ENCODE assay signal across 17 cellular contexts in genomic region chr3:65945953-65946352, GRCh38.
DNase-seq lines count a peak whose midpoint lies in the region; ATAC-seq and TF ChIP-seq lines count a peak whose summit lies in the region.
"Had no signal": no experiment of that assay in that cellular context is flagged by ENCODE, and none has a peak within 500 bp of the region (broad histone marks: within the 10 kb centered on the region; RNA-seq: fewer than 3 reads in every experiment).

No MANE protein-coding gene starts in this region.

- no peak for TF ChIP-seq CTCF in HFFc6 (IDR thresholded peaks at IDR 0.05)
- TF ChIP-seq CTCF in body of pancreas (IDR thresholded peaks at IDR 0.05), result no peak
- TF ChIP-seq CTCF in thoracic aorta (IDR thresholded peaks at IDR 0.05), result no peak

- H2BK15ac ChIP-seq in mesendoderm (replicated peaks; ENCODE audit: low read depth), result no peak overlapping the region

- no peak overlapping the region for H2BK120ac ChIP-seq in mesendoderm (ENCODE audit: low read depth, low read length)

- H3K4me2 ChIP-seq in mesendoderm (ENCODE audit: low read length), result no peak overlapping the region

- no peaks in the 10 kb centered on the region for H3K9me3 Mint-ChIP-seq in HFFc6
- H3K9me3 Mint-ChIP-seq: H9 had no signal

- no peak overlapping the region for H3K9ac ChIP-seq in mesendoderm (ENCODE audit: low read length)

- no peak overlapping the region for H3K23ac ChIP-seq in mesendoderm (ENCODE audit: low read length)

- ATAC-seq in body of pancreas, result peak; percentile 8
- no peak for ATAC-seq in thoracic aorta (ENCODE audit: insufficient number of reproducible peaks, low FRiP score, low read depth)
- ATAC-seq: activated CD8-positive, alpha-beta T cell treated with anti-CD3 and anti-CD28 coated beads, Interleukin-2, amount 10 ng/mL, durations not matched to agents 7 days and 5 days; left colon had no signal

- H3K36me3 ChIP-seq in body of pancreas (replicated peaks in 1 of 2; ENCODE audit: insufficient read depth in 1 of 2, low read depth in 2 of 2), result no peaks in the 10 kb centered on the region
- no peaks in the 10 kb centered on the region for H3K36me3 ChIP-seq in mesendoderm (ENCODE audit: control insufficient read depth, insufficient read depth, low read length)
- H3K36me3 ChIP-seq in thoracic aorta, result no peaks in the 10 kb centered on the region

- H3K27me3 Mint-ChIP-seq in HFFc6 (ENCODE audit: insufficient read depth), result no peaks in the 10 kb centered on the region

- H3K27me3 ChIP-seq in body of pancreas (no peaks in the 10 kb centered on the region), mesendoderm (ENCODE audit: insufficient read depth, low read length, poor library complexity) (no peaks in the 10 kb centered on the region), thoracic aorta (replicated peaks; ENCODE audit: insufficient read depth) (no peaks in the 10 kb centered on the region)

- H3K27ac Mint-ChIP-seq in HFFc6, result peak overlapping the region; percentile 16; the same call in 1 of the 2 replicates
- H3K27ac Mint-ChIP-seq: activated CD8-positive, alpha-beta T cell treated with anti-CD3 and anti-CD28 coated beads, Interleukin-2, amount 10 ng/mL, durations not matched to agents 7 days and 5 days; H9 had no signal

- H3K4me1 ChIP-seq in body of pancreas, result peaks cover 59% of the 10 kb centered on the region
- H3K4me1 ChIP-seq in mesendoderm (ENCODE audit: control insufficient read depth, low read depth, low read length), result peaks cover 12% of the 10 kb centered on the region
- peaks cover 30 to 60% of the 10 kb centered on the region in 2 donors for H3K4me1 ChIP-seq in thoracic aorta (ENCODE audit: control insufficient read depth in 1 of 2, low read depth in 2 of 2)

- H3K27ac ChIP-seq in body of pancreas (peak overlapping the region; percentile 8 to 94 (median 49)), mesendoderm (ENCODE audit: low read depth, low read length) (no peak overlapping the region), thoracic aorta (peak overlapping the region; percentile 71 to 73)

- peaks cover 9% of the 10 kb centered on the region for H3K79me1 ChIP-seq in mesendoderm (ENCODE audit: low read length)

- no peak overlapping the region for H2BK5ac ChIP-seq in mesendoderm (ENCODE audit: low read length)

- no peak overlapping the region for H2AK5ac ChIP-seq in mesendoderm (ENCODE audit: low read length)

- H3K4me3 Mint-ChIP-seq in HFFc6, result no peak overlapping the region
- H3K4me3 Mint-ChIP-seq: activated CD8-positive, alpha-beta T cell treated with anti-CD3 and anti-CD28 coated beads, Interleukin-2, amount 10 ng/mL, durations not matched to agents 7 days and 5 days had no signal

- H3K79me2 ChIP-seq in mesendoderm (ENCODE audit: control insufficient read depth, insufficient read depth, low read length), result peaks cover 16% of the 10 kb centered on the region

- H4K5ac ChIP-seq in mesendoderm (ENCODE audit: low read length), result no peak overlapping the region

- H3K36me3 Mint-ChIP-seq in HFFc6 (ENCODE audit: low read depth), result peaks cover 5% of the 10 kb centered on the region; the same call in 1 of the 2 replicates

- H3K56ac ChIP-seq in mesendoderm (ENCODE audit: low read length), result no peak overlapping the region

- H3K4me1 Mint-ChIP-seq in HFFc6 (ENCODE audit: low read depth), result peaks cover 61% of the 10 kb centered on the region

- DNase-seq in HFFc6, result no peak
- no peak for DNase-seq in body of pancreas
- no peak for DNase-seq in mesendoderm
- DNase-seq in thoracic aorta (ENCODE audit: low spot score), result no peak
- no peak for DNase-seq in 8988T
- no peak for DNase-seq in NCI-H187 (lab: John Stamatoyannopoulos, UW)
- DNase-seq in COR-L47 (lab: John Stamatoyannopoulos, UW), result no peak
- DNase-seq in DMS79 (lab: John Stamatoyannopoulos, UW), result no peak
- DNase-seq: activated CD4-positive, CD25-positive, alpha-beta regulatory T cell treated with anti-CD3 and anti-CD28 coated beads, Interleukin-2, amount 50 U/mL, for 72 hours; activated CD8-positive, alpha-beta T cell treated with anti-CD3 and anti-CD28 coated beads, Interleukin-2, amount 10 ng/mL, durations not matched to agents 7 days and 5 days; activated naive CD4-positive, alpha-beta T cell; activated T-cell treated with anti-CD3 and anti-CD28 coated beads, Interleukin-2, amount 50 U/mL, for 1 hour; amniotic stem cell; central memory CD4-positive, alpha-beta T cell; H9; left colon; NCI-H526 had no signal

- no peak overlapping the region for H4K8ac ChIP-seq in mesendoderm (ENCODE audit: low read depth, low read length)

- intact Hi-C loops in body of pancreas (cut with DNase I), result no loop called here

- H3K4me3 ChIP-seq in body of pancreas (no peak overlapping the region), mesendoderm (ENCODE audit: low read length) (no peak overlapping the region), thoracic aorta (peak overlapping the region; percentile 16)

- H3K9me3 ChIP-seq in body of pancreas, result no peaks in the 10 kb centered on the region
- H3K9me3 ChIP-seq in thoracic aorta, result no peaks in the 10 kb centered on the region

- WGBS in body of pancreas, 2 donors, result 73 to 89% methylated on average over 6 of the region's 6 CpGs
- no CpG with 5 or more reads among the region's 6 CpGs for WGBS in mesendoderm (ENCODE audit: extremely low coverage, insufficient coverage, low lambda C conversion rate)

- H3K18ac ChIP-seq in mesendoderm (ENCODE audit: low read length), result peak overlapping the region; percentile 11

- TF ChIP-seq POLR2A in body of pancreas (IDR thresholded peaks at IDR 0.05), result no peak

- no peak overlapping the region for H3K4ac ChIP-seq in mesendoderm (ENCODE audit: low read depth, low read length)
